ENCODE assay signal across 12 cellular contexts in the genomic region with DNA sequence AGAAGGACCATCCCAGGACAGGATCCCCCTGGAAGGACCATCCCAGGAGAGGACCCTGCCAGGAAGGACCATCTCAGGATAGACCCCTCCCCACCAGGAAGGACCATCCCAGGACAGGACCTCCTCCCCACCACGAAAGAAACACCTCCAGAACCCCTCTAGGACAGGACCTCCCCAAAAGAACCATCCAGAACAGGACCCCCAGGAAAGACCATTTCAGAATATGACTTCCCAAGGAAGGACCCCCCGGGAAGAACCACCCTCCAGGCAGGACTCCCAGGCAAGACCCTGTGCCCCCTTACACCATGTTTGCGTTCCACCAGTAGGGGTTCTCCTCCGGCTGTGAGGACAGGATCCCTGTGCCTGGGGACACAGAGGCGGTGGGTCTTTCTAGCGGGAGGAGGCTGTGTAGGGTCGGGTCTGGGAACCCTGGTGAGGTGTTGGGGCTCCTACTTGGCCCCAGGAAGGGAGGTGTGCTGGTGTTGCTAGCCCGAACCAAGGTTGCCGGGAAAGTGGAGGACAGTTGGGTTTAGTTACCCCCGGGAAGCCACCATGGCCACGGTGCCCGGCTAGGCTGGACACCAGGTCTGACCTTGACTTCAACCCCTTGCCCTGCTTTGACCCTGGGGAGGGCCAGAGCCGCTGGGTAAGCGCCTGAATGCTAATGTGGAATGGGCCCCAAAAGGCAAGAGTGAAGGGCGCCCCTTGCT. TPM values are rescaled to one million over a fixed set of nuclear protein-coding genes. Genes with fewer than 3 reads are reported as not detected.
DNase-seq lines count a peak whose midpoint lies in the region; ATAC-seq and TF ChIP-seq lines count a peak whose summit lies in the region.
"Had no signal": no experiment of that assay in that cellular context is flagged by ENCODE, and none has a peak within 500 bp of the region (broad histone marks: within the 10 kb centered on the region; RNA-seq: fewer than 3 reads in every experiment).

No MANE protein-coding gene starts in this region.

- intact Hi-C loops in activated CD4-positive, alpha-beta T cell treated with anti-CD3 and anti-CD28 coated beads for 36 hours (cut with DNase I, micrococcal nuclease) = loop anchor here (1.0 kb wide), 3 partner anchors 19 to 79 kb away; a partner anchor contains a TSS

- no peaks in the 10 kb centered on the region for H3K4me1 Mint-ChIP-seq in activated CD4-positive, alpha-beta T cell treated with anti-CD3 and anti-CD28 coated beads for 36 hours
- peaks cover 2% of the 10 kb centered on the region for H3K4me1 Mint-ChIP-seq in osteocyte (ENCODE audit: unreplicated experiment)

- H3K27me3 ChIP-seq in NT2/D1 (ENCODE audit: insufficient read depth, insufficient read length) = peaks cover 50% of the 10 kb centered on the region
- H3K27me3 ChIP-seq in ectodermal cell (ENCODE audit: control insufficient read depth, insufficient read depth, low read length, poor library complexity, severe bottlenecking) = peaks cover 70% of the 10 kb centered on the region

- no peak for TF ChIP-seq CTCF in osteocyte (IDR thresholded peaks at IDR 0.05)

- H3K4me3 Mint-ChIP-seq in activated CD4-positive, alpha-beta T cell treated with anti-CD3 and anti-CD28 coated beads for 36 hours = peak overlapping the region; percentile 38
- peak overlapping the region; percentile 35 for H3K4me3 Mint-ChIP-seq in osteocyte (ENCODE audit: unreplicated experiment)

- CTCF ChIA-PET in activated CD4-positive, alpha-beta T cell treated with anti-CD3 and anti-CD28 coated beads for 36 hours (lab: Charles Lee) = interaction anchor here (0.6 to 2.3 kb wide), 26 partner anchors 8 to 487 kb away, joined by 3 to 54 read pairs (median 3); a partner anchor contains a TSS

- H3K9me3 ChIP-seq in NT2/D1 (ENCODE audit: insufficient read depth, low read length) (peaks cover 9% of the 10 kb centered on the region; the same call in 1 of the 2 replicates), ectodermal cell (ENCODE audit: control insufficient read depth, low read length) (no peaks in the 10 kb centered on the region)
- H3K9me3 ChIP-seq: left lung had no signal

- POLR2A ChIA-PET in activated CD4-positive, alpha-beta T cell treated with anti-CD3 and anti-CD28 coated beads for 36 hours (lab: Charles Lee) = interaction anchor here (1.1 kb wide), 1 partner anchor 63 kb away, joined by 3 read pairs; no protein-coding TSS in a partner anchor

- 79 to 81% methylated on average over 15 of the region's 15 CpGs for WGBS in ectodermal cell, 2 experiments

- H3K4me1 ChIP-seq in NT2/D1 (ENCODE audit: insufficient read depth, insufficient read length) (peaks cover 21% of the 10 kb centered on the region), ectodermal cell (ENCODE audit: control insufficient read depth, insufficient read depth, low read length) (peaks cover 8% of the 10 kb centered on the region)

- H3K27ac Mint-ChIP-seq in activated CD4-positive, alpha-beta T cell treated with anti-CD3 and anti-CD28 coated beads for 36 hours = no peak overlapping the region
- no peak overlapping the region for H3K27ac Mint-ChIP-seq in osteocyte (ENCODE audit: unreplicated experiment)

- peaks cover 11% of the 10 kb centered on the region for H3K27me3 Mint-ChIP-seq in activated CD4-positive, alpha-beta T cell treated with anti-CD3 and anti-CD28 coated beads for 36 hours
- H3K27me3 Mint-ChIP-seq in osteocyte (ENCODE audit: unreplicated experiment) = peaks cover 29% of the 10 kb centered on the region

- H3K4me3 ChIP-seq in NT2/D1 (ENCODE audit: insufficient read length, low read depth) (peak overlapping the region; percentile 54), ectodermal cell (ENCODE audit: insufficient read depth, low read depth, low read length) (peak overlapping the region; percentile 25)

- no peaks in the 10 kb centered on the region for H3K36me3 Mint-ChIP-seq in activated CD4-positive, alpha-beta T cell treated with anti-CD3 and anti-CD28 coated beads for 36 hours (ENCODE audit: low read depth)
- H3K36me3 Mint-ChIP-seq in osteocyte (ENCODE audit: unreplicated experiment) = no peaks in the 10 kb centered on the region

- ATAC-seq in activated CD4-positive, alpha-beta T cell treated with anti-CD3 and anti-CD28 coated beads for 36 hours = no peak
- no peak for ATAC-seq in HG02588 (IDR thresholded peaks at IDR 0.05; ENCODE audit: unreplicated experiment)

- peak overlapping the region; percentile 57 for H3K9ac ChIP-seq in NT2/D1 (ENCODE audit: insufficient read length, low read depth)

- H3K9me3 Mint-ChIP-seq in activated CD4-positive, alpha-beta T cell treated with anti-CD3 and anti-CD28 coated beads for 36 hours (ENCODE audit: low read depth) = no peaks in the 10 kb centered on the region
- no peaks in the 10 kb centered on the region for H3K9me3 Mint-ChIP-seq in osteocyte (ENCODE audit: unreplicated experiment)

- H3K27ac ChIP-seq in ectodermal cell (ENCODE audit: insufficient read depth, low read depth, low read length, poor library complexity, severe bottlenecking) = no peak overlapping the region
- H3K27ac ChIP-seq: left lung had no signal

- no peak for DNase-seq in activated CD4-positive, alpha-beta T cell treated with anti-CD3 and anti-CD28 coated beads for 36 hours
- DNase-seq in activated CD4-positive, alpha-beta T cell treated with anti-CD3 and anti-CD28 coated beads, Interleukin-2, amount 50 U/mL, for 4 hours = no peak
- no peak for DNase-seq in NT2/D1 (ENCODE audit: low read depth, low spot score)
- DNase-seq in osteocyte (ENCODE audit: extremely low spot score, unreplicated experiment) = no peak
- no peak for DNase-seq in RPMI8226
- no peak for DNase-seq in stimulated activated CD4-positive, alpha-beta T cell treated with anti-CD3 and anti-CD28 coated beads, Interleukin-12 subunit alpha, Interleukin-12 subunit beta, amount 100 ng/mL, for 4 hours

- H3K36me3 ChIP-seq in NT2/D1 (ENCODE audit: insufficient read depth, insufficient read length, low read length) (peaks cover 17% of the 10 kb centered on the region), ectodermal cell (ENCODE audit: control insufficient read depth, insufficient read depth, low read length) (no peaks in the 10 kb centered on the region)
- H3K36me3 ChIP-seq: left lung had no signal

RNA-seq across cellular contexts. Expression of a gene that starts 2.2 kb away (rescaled TPM):
- total RNA-seq in activated CD4-positive, alpha-beta T cell treated with anti-CD3 and anti-CD28 coated beads for 36 hours = under 1 TPM; 0.87 to 0.97 TPM
- 2.3 TPM for polyA plus RNA-seq in ectodermal cell (2013, experiment 1 of 4)
- polyA plus RNA-seq in ectodermal cell (2013, experiment 2 of 4) = 3.4 TPM
- 4.5 TPM for polyA plus RNA-seq in ectodermal cell (2013, experiment 3 of 4)
- 5.3 TPM for polyA plus RNA-seq in ectodermal cell (2013, experiment 4 of 4)
- total RNA-seq in osteocyte = 0.30 TPM in 1 of 2 replicates, not detected in the other
- total RNA-seq: bronchial epithelial cell had no signal
- polyA plus RNA-seq: AG04450 had no signal

RNA-seq across cellular contexts. Expression of a gene that starts 11.8 kb away (rescaled TPM):
- not detected for total RNA-seq in activated CD4-positive, alpha-beta T cell treated with anti-CD3 and anti-CD28 coated beads for 36 hours
- polyA plus RNA-seq in ectodermal cell (2013, experiment 1 of 4) = not detected
- 0.12 TPM for polyA plus RNA-seq in ectodermal cell (2013, experiment 2 of 4)
- polyA plus RNA-seq in ectodermal cell (2013, experiment 3 of 4) = 0.21 TPM
- polyA plus RNA-seq in ectodermal cell (2013, experiment 4 of 4) = 0.20 TPM
- total RNA-seq in osteocyte = not detected in 2 replicates
- total RNA-seq: bronchial epithelial cell, left lung, NCI-H460 had no signal
- polyA plus RNA-seq: AG04450 had no signal

RNA-seq across cellular contexts. Expression of a gene that starts 18.6 kb away (rescaled TPM):
- total RNA-seq in activated CD4-positive, alpha-beta T cell treated with anti-CD3 and anti-CD28 coated beads for 36 hours = 10 to 100 TPM; 23.3 to 26.5 TPM
- polyA plus RNA-seq in ectodermal cell (2013, experiment 1 of 4) = 48.6 TPM
- 47.6 TPM for polyA plus RNA-seq in ectodermal cell (2013, experiment 2 of 4)
- polyA plus RNA-seq in ectodermal cell (2013, experiment 3 of 4) = 31.3 TPM
- 32.9 TPM for polyA plus RNA-seq in ectodermal cell (2013, experiment 4 of 4)
- total RNA-seq in osteocyte = 45.9 and 47.1 TPM in 2 replicates

RNA-seq across cellular contexts. Expression of a gene that starts 21.7 kb away (rescaled TPM):
- total RNA-seq in activated CD4-positive, alpha-beta T cell treated with anti-CD3 and anti-CD28 coated beads for 36 hours = 100 to 1,000 TPM; 110 to 134 TPM
- polyA plus RNA-seq in ectodermal cell (2013, experiment 1 of 4) = 87.0 TPM
- 77.7 TPM for polyA plus RNA-seq in ectodermal cell (2013, experiment 2 of 4)
- 65.9 TPM for polyA plus RNA-seq in ectodermal cell (2013, experiment 3 of 4)
- polyA plus RNA-seq in ectodermal cell (2013, experiment 4 of 4) = 71.9 TPM
- 123 and 128 TPM in 2 replicates for total RNA-seq in osteocyte

RNA-seq across cellular contexts. Expression of a gene that starts 31.3 kb away (rescaled TPM):
- 10 to 100 TPM; 15.3 to 18.3 TPM for total RNA-seq in activated CD4-positive, alpha-beta T cell treated with anti-CD3 and anti-CD28 coated beads for 36 hours
- 19.5 TPM for polyA plus RNA-seq in ectodermal cell (2013, experiment 1 of 4)
- 16.7 TPM for polyA plus RNA-seq in ectodermal cell (2013, experiment 2 of 4)
- polyA plus RNA-seq in ectodermal cell (2013, experiment 3 of 4) = 12.0 TPM
- polyA plus RNA-seq in ectodermal cell (2013, experiment 4 of 4) = 12.7 TPM
- total RNA-seq in osteocyte = 34.7 and 35.6 TPM in 2 replicates
